16 cellular contexts compared by ENCODE assay signal in the genomic region with DNA sequence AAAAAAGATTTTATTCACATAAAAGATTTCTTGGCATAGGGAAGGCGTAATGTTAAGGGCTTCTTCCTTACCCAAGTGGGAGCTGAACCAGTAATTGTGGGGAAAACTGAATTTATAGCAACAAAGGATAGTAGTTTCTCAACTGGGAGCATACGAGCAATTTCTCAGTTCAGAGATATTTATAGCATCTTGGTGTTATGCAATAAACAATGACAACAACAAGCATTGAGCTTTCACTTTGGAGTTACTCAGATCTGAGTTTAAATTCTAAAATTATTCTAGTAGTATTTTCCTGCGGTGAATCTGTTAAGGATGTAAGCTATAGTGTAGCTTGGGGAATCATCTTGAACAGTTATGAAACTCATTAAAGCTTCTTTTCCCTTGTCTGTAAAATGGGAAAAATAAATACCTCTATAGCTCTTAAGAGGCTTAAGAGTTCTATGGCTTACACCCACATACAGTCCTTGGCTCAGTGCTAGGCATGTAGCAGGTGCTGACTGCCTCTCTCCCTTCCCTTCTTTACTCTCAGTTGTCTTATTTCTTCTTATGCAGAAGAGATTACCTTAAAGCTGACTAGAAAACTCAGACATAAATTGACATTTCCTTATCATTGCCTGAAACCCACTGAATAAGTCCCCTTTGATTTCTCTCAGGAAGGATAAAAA. TPM values are rescaled to one million over a fixed set of nuclear protein-coding genes. Genes with fewer than 3 reads are reported as not detected.
DNase-seq lines count a peak whose midpoint lies in the region; ATAC-seq and TF ChIP-seq lines count a peak whose summit lies in the region.
"Had no signal": no experiment of that assay in that cellular context is flagged by ENCODE, and none has a peak within 500 bp of the region (broad histone marks: within the 10 kb centered on the region; RNA-seq: fewer than 3 reads in every experiment).

No MANE protein-coding gene starts in this region.

- H3K36me3 ChIP-seq in breast epithelium = no peaks in the 10 kb centered on the region
- H3K36me3 ChIP-seq: cardiac muscle cell had no signal

- H3K27ac ChIP-seq in breast epithelium = peak overlapping the region; percentile 14 to 33
- H3K27ac ChIP-seq: cardiac muscle cell, RWPE1 had no signal

- TF ChIP-seq CTCF in breast epithelium (IDR thresholded peaks at IDR 0.05) = no peak

- H3K27me3 ChIP-seq in breast epithelium = no peaks in the 10 kb centered on the region
- H3K27me3 ChIP-seq: cardiac muscle cell, MG63 had no signal

- DNase-seq in breast epithelium (ENCODE audit: low spot score in 2 of 2) (no peak), myocyte (ENCODE audit: low read depth) (peak; percentile 17)
- DNase-seq: activated naive CD8-positive, alpha-beta T cell treated with anti-CD3 and anti-CD28 coated beads, Interleukin-2, amount 10 ng/mL, durations not matched to agents 7 days and 5 days; DMS 273 treated with DMSO at 0.1 percent for 48 hours; MG63; NCI-H774; right cardiac atrium had no signal

- H3K9me3 ChIP-seq in breast epithelium = no peaks in the 10 kb centered on the region
- H3K9me3 ChIP-seq: MG63 had no signal

- no peaks in the 10 kb centered on the region for H3K4me1 ChIP-seq in breast epithelium

- no peak for TF ChIP-seq POLR2A in breast epithelium (IDR thresholded peaks at IDR 0.05)

- H3K4me3 ChIP-seq in breast epithelium = no peak overlapping the region
- H3K4me3 ChIP-seq: cardiac muscle cell, MG63 had no signal

- ATAC-seq in GM21423 (IDR thresholded peaks at IDR 0.05; ENCODE audit: unreplicated experiment) (peak; percentile 54), HG03354 (IDR thresholded peaks at IDR 0.05; ENCODE audit: poor library complexity, severe bottlenecking, unreplicated experiment) (peak; percentile 46), GM21528 (IDR thresholded peaks at IDR 0.05; ENCODE audit: low FRiP score, unreplicated experiment) (no peak), GM21786 (IDR thresholded peaks at IDR 0.05; ENCODE audit: unreplicated experiment) (no peak), GM21825 (IDR thresholded peaks at IDR 0.05; ENCODE audit: unreplicated experiment) (no peak), HG03442 (IDR thresholded peaks at IDR 0.05; ENCODE audit: unreplicated experiment) (no peak)
- ATAC-seq: HCT116 had no signal

- intact Hi-C loops in breast epithelium (cut with DNase I; ENCODE audit: low total_unique reads) = no loop called here

RNA-seq across cellular contexts. Expression of gene SAMD5, which starts 58.8 kb away (rescaled TPM):
- total RNA-seq in breast epithelium (10 to 100 TPM in 1 of 3 donors, 1 to 10 TPM in 1, under 1 TPM in 1; 0.80 to 13.5 (median 8.8) TPM), myocyte (4.1 and 6.7 TPM in 2 replicates)
- polyA plus RNA-seq in myocyte (2012) = 3.9 TPM
- total RNA-seq: activated naive CD8-positive, alpha-beta T cell treated with anti-CD3 and anti-CD28 coated beads, Interleukin-2, amount 10 ng/mL, durations not matched to agents 7 days and 5 days had no signal

Comparison
In these comparisons a context has a peak if more than half of its experiments do, and no peak if none do; other contexts are left out.
1. ATAC-seq: peak in GM21423 (single experiment) and HG03354 (single experiment); none in GM21528 (single experiment), GM21786 (single experiment), GM21825 (single experiment) and HG03442 (single experiment).